ENCODE assay signal across 8 cellular contexts in the genomic region with DNA sequence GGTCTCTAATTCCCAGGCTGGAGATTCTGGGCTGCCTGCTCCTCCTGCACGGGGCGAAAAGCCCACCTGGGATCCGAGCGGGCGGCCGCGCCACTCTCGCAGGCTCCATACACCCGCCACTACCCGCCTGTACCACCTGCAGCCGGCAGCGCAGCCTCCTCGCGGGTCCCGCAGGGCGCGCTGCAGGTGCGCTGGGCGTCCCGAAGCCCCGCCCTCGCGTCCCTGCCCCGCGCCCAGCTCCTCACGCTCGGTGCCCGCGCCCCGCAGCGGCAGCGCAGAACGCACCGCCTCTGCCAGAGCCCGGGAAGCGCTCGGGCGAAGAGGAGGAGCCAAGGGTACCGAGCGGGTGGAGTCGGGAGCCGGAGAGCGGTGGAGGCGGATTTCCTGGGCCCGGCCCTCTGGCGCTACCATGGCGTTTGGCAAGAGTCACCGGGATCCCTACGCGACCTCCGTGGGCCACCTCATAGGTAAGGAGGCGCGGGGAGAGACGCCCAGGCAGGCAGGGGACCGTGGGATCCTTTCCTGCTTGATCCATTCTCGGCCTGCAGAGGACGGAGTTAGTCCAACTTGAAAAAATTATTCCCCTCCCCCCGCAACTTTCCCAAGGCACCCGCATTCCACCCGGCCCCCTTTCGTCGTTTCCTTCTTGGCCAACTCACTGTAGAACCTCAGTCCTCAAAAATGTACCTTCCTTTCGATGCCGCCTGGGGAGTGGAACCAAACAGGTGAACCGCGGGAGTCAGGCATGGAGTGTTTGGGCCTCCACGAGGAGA. TPM values are rescaled to one million over a fixed set of nuclear protein-coding genes. Genes with fewer than 3 reads are reported as not detected.
DNase-seq lines count a peak whose midpoint lies in the region; ATAC-seq and TF ChIP-seq lines count a peak whose summit lies in the region.

A gene with protein sequence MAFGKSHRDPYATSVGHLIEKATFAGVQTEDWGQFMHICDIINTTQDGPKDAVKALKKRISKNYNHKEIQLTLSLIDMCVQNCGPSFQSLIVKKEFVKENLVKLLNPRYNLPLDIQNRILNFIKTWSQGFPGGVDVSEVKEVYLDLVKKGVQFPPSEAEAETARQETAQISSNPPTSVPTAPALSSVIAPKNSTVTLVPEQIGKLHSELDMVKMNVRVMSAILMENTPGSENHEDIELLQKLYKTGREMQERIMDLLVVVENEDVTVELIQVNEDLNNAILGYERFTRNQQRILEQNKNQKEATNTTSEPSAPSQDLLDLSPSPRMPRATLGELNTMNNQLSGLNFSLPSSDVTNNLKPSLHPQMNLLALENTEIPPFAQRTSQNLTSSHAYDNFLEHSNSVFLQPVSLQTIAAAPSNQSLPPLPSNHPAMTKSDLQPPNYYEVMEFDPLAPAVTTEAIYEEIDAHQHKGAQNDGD (plus strand): TSS at position 396 of the 773 bp plus-strand sequence. CDS start 14 bp downstream, at position 410.

- ATAC-seq in GM18868 (IDR thresholded peaks at IDR 0.05; ENCODE audit: unreplicated experiment) (peak; percentile 71), HG03280 (IDR thresholded peaks at IDR 0.05; ENCODE audit: unreplicated experiment) (peak; percentile 76)
- peak; percentile 94 for ATAC-seq in activated T-cell treated with anti-CD3 and anti-CD28 coated beads, Interleukin-2, amount 50 U/mL, for 72 hours (replicated peaks in 1 of 2)

- H3K4me3 ChIP-seq in foreskin fibroblast (ENCODE audit: low read depth in 1 of 2, low read length in 2 of 2), result peak within 1 kb of the TSS; percentile 71 to 82
- H3K4me3 ChIP-seq in urinary bladder (ENCODE audit: low read depth, low read length), result peak within 1 kb of the TSS; percentile 55

- H3K27ac Mint-ChIP-seq in activated T-cell treated with anti-CD3 and anti-CD28 coated beads, Interleukin-2, amount 50 U/mL, for 72 hours, result no peak within 1 kb of the TSS
- peak within 1 kb of the TSS; percentile 89 for H3K27ac Mint-ChIP-seq in neural crest cell (ENCODE audit: unreplicated experiment)

- H3K4me1 ChIP-seq in urinary bladder (ENCODE audit: insufficient read depth), result peaks cover 2% of the 10 kb centered on the region

- H3K4me1 Mint-ChIP-seq in activated T-cell treated with anti-CD3 and anti-CD28 coated beads, Interleukin-2, amount 50 U/mL, for 72 hours (ENCODE audit: low read depth), result no peaks in the 10 kb centered on the region
- peaks cover 20% of the 10 kb centered on the region for H3K4me1 Mint-ChIP-seq in neural crest cell

- peak within 1 kb of the TSS; percentile 62 for H3K4me3 Mint-ChIP-seq in activated T-cell treated with anti-CD3 and anti-CD28 coated beads, Interleukin-2, amount 50 U/mL, for 72 hours
- peak within 1 kb of the TSS; percentile 94 for H3K4me3 Mint-ChIP-seq in neural crest cell

- DNase-seq in AG20443 (ENCODE audit: low spot score), result peak; percentile 89
- peak; percentile 96 for DNase-seq in NCI-H345 (lab: John Stamatoyannopoulos, UW)
- DNase-seq in activated T-cell treated with anti-CD3 and anti-CD28 coated beads, Interleukin-2, amount 50 U/mL, for 72 hours, result peak; percentile 37 to 47
- DNase-seq in foreskin fibroblast, result peak; percentile 57 to 87
- peak; percentile 61 for DNase-seq in neural crest cell (ENCODE audit: low read depth, low spot score)

- no peaks in the 10 kb centered on the region for H3K36me3 Mint-ChIP-seq in activated T-cell treated with anti-CD3 and anti-CD28 coated beads, Interleukin-2, amount 50 U/mL, for 72 hours (ENCODE audit: insufficient read depth in 2 of 2)
- peaks cover 6% of the 10 kb centered on the region for H3K36me3 Mint-ChIP-seq in neural crest cell (ENCODE audit: low read depth)

- no peak within 1 kb of the TSS for H3K27ac ChIP-seq in urinary bladder (ENCODE audit: low read depth)

- peak; percentile 12 for TF ChIP-seq CTCF in foreskin fibroblast (IDR thresholded peaks at IDR 0.05; ENCODE audit: low read depth, low read length)
- TF ChIP-seq CTCF in neural crest cell (conservative IDR thresholded peaks at IDR 0.05), result peak; percentile 41

- no peaks in the 10 kb centered on the region for H3K9me3 Mint-ChIP-seq in activated T-cell treated with anti-CD3 and anti-CD28 coated beads, Interleukin-2, amount 50 U/mL, for 72 hours
- no peaks in the 10 kb centered on the region for H3K9me3 Mint-ChIP-seq in neural crest cell

- WGBS in urinary bladder, result 2% methylated on average over 67 of the region's 67 CpGs

- H3K27me3 Mint-ChIP-seq in activated T-cell treated with anti-CD3 and anti-CD28 coated beads, Interleukin-2, amount 50 U/mL, for 72 hours (ENCODE audit: low read depth), result peaks cover 50% of the 10 kb centered on the region
- peaks cover 22% of the 10 kb centered on the region for H3K27me3 Mint-ChIP-seq in neural crest cell (ENCODE audit: low read depth)

- H3K36me3 ChIP-seq in urinary bladder (ENCODE audit: insufficient read depth), result no peaks in the 10 kb centered on the region

RNA-seq across cellular contexts. Expression of the gene that starts here (rescaled TPM):
- under 1 TPM; 0.74 to 1.00 TPM for total RNA-seq in activated T-cell treated with anti-CD3 and anti-CD28 coated beads, Interleukin-2, amount 50 U/mL, for 72 hours
- 27.7 and 27.8 TPM in 2 replicates for total RNA-seq in neural crest cell
- total RNA-seq in urinary bladder, result 25.0 TPM
- polyA plus RNA-seq in urinary bladder, result 11.1 TPM

Comparison
In these comparisons a context has a peak if more than half of its experiments do, and no peak if none do; other contexts are left out.
1. RNA of the gene that starts here (total RNA-seq): 27.7 to 27.8 TPM in neural crest cell and 25.0 TPM in urinary bladder (single experiment); 0.74 to 1.00 TPM in activated T-cell treated with anti-CD3 and anti-CD28 coated beads, Interleukin-2, amount 50 U/mL, for 72 hours; every median in the first group is over 10 times any median in the second.
2. Peak in DNase-seq and ATAC-seq in activated T-cell treated with anti-CD3 and anti-CD28 coated beads, Interleukin-2, amount 50 U/mL, for 72 hours; RNA of the gene not detected or under 1 TPM.
3. DNase-seq: peak in every context shown above with its lines; median percentile 96 in NCI-H345; 89 in AG20443; 72 in foreskin fibroblast; 61 in neural crest cell; 42 in activated T-cell treated with anti-CD3 and anti-CD28 coated beads, Interleukin-2, amount 50 U/mL, for 72 hours.
4. Peak in every context shown above with its lines, with median percentiles within 50 percentile points of each other: ATAC-seq.